ENCODE assay signal across 14 cellular contexts in the genomic region with DNA sequence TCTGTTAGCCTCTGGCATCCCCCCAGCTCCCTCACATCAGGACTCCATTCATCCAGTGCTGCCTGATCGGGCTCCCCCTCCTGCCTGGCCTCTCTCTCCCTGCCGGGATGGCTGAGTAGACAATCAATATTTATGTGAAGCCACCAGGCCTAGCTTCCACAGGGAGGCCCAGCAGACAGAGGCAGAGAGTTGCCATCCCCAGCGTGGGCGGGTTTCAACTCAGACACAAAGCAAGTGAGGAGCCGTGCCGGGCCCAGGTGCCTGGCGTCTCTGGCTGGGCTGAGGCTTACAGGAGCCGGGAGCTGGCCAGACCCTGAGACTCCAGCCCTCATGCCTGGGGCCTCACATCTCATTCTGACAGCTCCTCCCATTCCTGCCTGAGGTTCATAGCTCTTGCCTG. TPM values are rescaled to one million over a fixed set of nuclear protein-coding genes. Genes with fewer than 3 reads are reported as not detected.
DNase-seq lines count a peak whose midpoint lies in the region; TF ChIP-seq lines count a peak whose summit lies in the region.
"Had no signal": no experiment of that assay in that cellular context is flagged by ENCODE, and none has a peak within 500 bp of the region (broad histone marks: within the 10 kb centered on the region; RNA-seq: fewer than 3 reads in every experiment).

No MANE protein-coding gene starts in this region.

- 12% methylated on average over 8 of the region's 8 CpGs; no CpG with 5 or more reads in 1 of the 2 experiments for WGBS in endodermal cell (ENCODE audit: insufficient coverage in 1 of 2, insufficient read length in 1 of 2), 2 experiments

- H3K27me3 Mint-ChIP-seq in endodermal cell (ENCODE audit: insufficient read depth), result no peaks in the 10 kb centered on the region
- H3K27me3 Mint-ChIP-seq in activated naive CD4-positive, alpha-beta T cell treated with anti-CD3 and anti-CD28 coated beads, Interleukin-2, amount 10 ng/mL, durations not matched to agents 7 days and 5 days, result peaks cover 40% of the 10 kb centered on the region

- no peaks in the 10 kb centered on the region for H3K9me2 ChIP-seq in neural cell (ENCODE audit: insufficient read depth, low read length)

- H4K20me1 ChIP-seq in neural cell (ENCODE audit: insufficient read depth), result no peaks in the 10 kb centered on the region

- CTCF ChIA-PET in activated naive CD4-positive, alpha-beta T cell treated with anti-CD3 and anti-CD28 coated beads, Interleukin-2, amount 10 ng/mL, durations not matched to agents 7 days and 5 days (lab: Charles Lee), result interaction anchor here (4.1 to 4.2 kb wide), 2 partner anchors 35 to 109 kb away, joined by 23 to 55 read pairs; partner anchors contain the start of gene ATP2B4

- H3K9ac ChIP-seq in endodermal cell (ENCODE audit: extremely low read depth, low read length, poor library complexity, severe bottlenecking), result peak overlapping the region; percentile 36
- no peak overlapping the region for H3K9ac ChIP-seq in neural cell (ENCODE audit: low read length)
- H3K9ac ChIP-seq: parathyroid adenoma had no signal

- H2AFZ ChIP-seq in neural cell (ENCODE audit: low read depth, low read length), result no peak overlapping the region
- H2AFZ ChIP-seq: parathyroid adenoma had no signal

- H3K4me3 Mint-ChIP-seq in endodermal cell, result peak overlapping the region; percentile 26
- no peak overlapping the region for H3K4me3 Mint-ChIP-seq in activated naive CD4-positive, alpha-beta T cell treated with anti-CD3 and anti-CD28 coated beads, Interleukin-2, amount 10 ng/mL, durations not matched to agents 7 days and 5 days
- H3K4me3 Mint-ChIP-seq: activated naive CD4-positive, alpha-beta T cell treated with anti-CD3 and anti-CD28 coated beads for 36 hours; B cell had no signal

- H3K9me3 ChIP-seq in endodermal cell (ENCODE audit: control insufficient read depth, low read length) (no peaks in the 10 kb centered on the region), neural cell (ENCODE audit: low read length) (no peaks in the 10 kb centered on the region)

- H3K27ac ChIP-seq in endodermal cell (ENCODE audit: low read depth, low read length) (peak overlapping the region; percentile 83), neural cell (ENCODE audit: low read length) (peak overlapping the region; percentile 1)
- H3K27ac ChIP-seq: parathyroid adenoma had no signal

- H3K36me3 ChIP-seq in endodermal cell (ENCODE audit: control insufficient read depth, insufficient read depth, low read length) (no peaks in the 10 kb centered on the region), neural cell (ENCODE audit: insufficient read depth, low read length) (no peaks in the 10 kb centered on the region)

- no peaks in the 10 kb centered on the region for H3K9me3 Mint-ChIP-seq in endodermal cell
- H3K9me3 Mint-ChIP-seq in activated naive CD4-positive, alpha-beta T cell treated with anti-CD3 and anti-CD28 coated beads, Interleukin-2, amount 10 ng/mL, durations not matched to agents 7 days and 5 days, result no peaks in the 10 kb centered on the region
- H3K9me3 Mint-ChIP-seq: activated naive CD4-positive, alpha-beta T cell treated with anti-CD3 and anti-CD28 coated beads for 36 hours had no signal

- no peak for TF ChIP-seq RAD21 in neural cell (conservative IDR thresholded peaks at IDR 0.05)

- DNase-seq in stimulated activated CD4-positive, alpha-beta T cell treated with anti-CD3 and anti-CD28 coated beads, Interleukin-15, amount 100 ng/mL, for 24 hours, result peak; percentile 28
- DNase-seq in stimulated activated CD4-positive, alpha-beta T cell treated with anti-CD3 and anti-CD28 coated beads, Interleukin-4, amount 100 ng/mL, for 4 hours, result no peak
- DNase-seq in endodermal cell (peak; percentile 94), NCI-H2029 treated with DMSO at 0.1 percent for 48 hours (lab: John Stamatoyannopoulos, UW) (no peak), NCI-H82 treated with DMSO at 0.1 percent for 48 hours (lab: John Stamatoyannopoulos, UW; ENCODE audit: unreplicated experiment) (no peak), NCI-H128 (lab: John Stamatoyannopoulos, UW; ENCODE audit: unreplicated experiment) (no peak)
- no peak for DNase-seq in activated naive CD4-positive, alpha-beta T cell treated with anti-CD3 and anti-CD28 coated beads, Interleukin-2, amount 10 ng/mL, durations not matched to agents 7 days and 5 days
- DNase-seq: activated naive CD4-positive, alpha-beta T cell treated with anti-CD3 and anti-CD28 coated beads for 36 hours; effector CD8-positive, alpha-beta T cell; NCI-H187; SHP77 treated with DMSO at 0.1 percent for 48 hours had no signal

- H3K4me1 ChIP-seq in endodermal cell (ENCODE audit: control insufficient read depth, insufficient read depth, low read length), result peaks cover 37% of the 10 kb centered on the region
- H3K4me1 ChIP-seq: parathyroid adenoma had no signal

- H3K4me2 ChIP-seq in neural cell (ENCODE audit: low read length), result no peak overlapping the region

- TF ChIP-seq EP300 in neural cell (conservative IDR thresholded peaks at IDR 0.05; ENCODE audit: poor library complexity, severe bottlenecking), result no peak

- peaks cover 2% of the 10 kb centered on the region for H3F3A ChIP-seq in neural cell (ENCODE audit: insufficient read depth, low read length, poor library complexity, severe bottlenecking)

- H3K36me3 Mint-ChIP-seq in endodermal cell (ENCODE audit: low read depth), result no peaks in the 10 kb centered on the region
- no peaks in the 10 kb centered on the region for H3K36me3 Mint-ChIP-seq in activated naive CD4-positive, alpha-beta T cell treated with anti-CD3 and anti-CD28 coated beads, Interleukin-2, amount 10 ng/mL, durations not matched to agents 7 days and 5 days

- H3K4me3 ChIP-seq in endodermal cell (ENCODE audit: low read length) (peak overlapping the region; percentile 61), neural cell (ENCODE audit: low read length) (no peak overlapping the region)

- TF ChIP-seq CTCF in endodermal cell (conservative IDR thresholded peaks at IDR 0.05) (no peak), neural cell (IDR thresholded peaks at IDR 0.05; ENCODE audit: poor library complexity, severe bottlenecking) (no peak)

- no peaks in the 10 kb centered on the region for H3K79me2 ChIP-seq in neural cell (replicated peaks; ENCODE audit: insufficient read depth, low read length)
- H3K79me2 ChIP-seq: parathyroid adenoma had no signal

- H3K4me1 Mint-ChIP-seq in endodermal cell, result peaks cover 53% of the 10 kb centered on the region
- peaks cover 8% of the 10 kb centered on the region for H3K4me1 Mint-ChIP-seq in activated naive CD4-positive, alpha-beta T cell treated with anti-CD3 and anti-CD28 coated beads, Interleukin-2, amount 10 ng/mL, durations not matched to agents 7 days and 5 days
- H3K4me1 Mint-ChIP-seq: B cell had no signal

- H3K27me3 ChIP-seq in endodermal cell (ENCODE audit: control insufficient read depth, insufficient read depth, low read length, poor library complexity, severe bottlenecking) (no peaks in the 10 kb centered on the region), neural cell (ENCODE audit: insufficient read depth, low read depth, low read length) (no peaks in the 10 kb centered on the region)

- peak overlapping the region; percentile 98 for H3K27ac Mint-ChIP-seq in endodermal cell
- no peak overlapping the region for H3K27ac Mint-ChIP-seq in activated naive CD4-positive, alpha-beta T cell treated with anti-CD3 and anti-CD28 coated beads, Interleukin-2, amount 10 ng/mL, durations not matched to agents 7 days and 5 days
- H3K27ac Mint-ChIP-seq: activated naive CD4-positive, alpha-beta T cell treated with anti-CD3 and anti-CD28 coated beads for 36 hours; B cell had no signal

TF ChIP-seq in neural cell, 6 proteins besides CTCF, POLR2A, EP300 and RAD21:
- no peak for TF ChIP-seq POLR2AphosphoS5 (IDR thresholded peaks at IDR 0.05)
- no peak for TF ChIP-seq EZH2 (IDR thresholded peaks at IDR 0.05; ENCODE audit: borderline replicate concordance, insufficient read depth, low read length, poor library complexity, severe bottlenecking)
- TF ChIP-seq, protein P1, sequence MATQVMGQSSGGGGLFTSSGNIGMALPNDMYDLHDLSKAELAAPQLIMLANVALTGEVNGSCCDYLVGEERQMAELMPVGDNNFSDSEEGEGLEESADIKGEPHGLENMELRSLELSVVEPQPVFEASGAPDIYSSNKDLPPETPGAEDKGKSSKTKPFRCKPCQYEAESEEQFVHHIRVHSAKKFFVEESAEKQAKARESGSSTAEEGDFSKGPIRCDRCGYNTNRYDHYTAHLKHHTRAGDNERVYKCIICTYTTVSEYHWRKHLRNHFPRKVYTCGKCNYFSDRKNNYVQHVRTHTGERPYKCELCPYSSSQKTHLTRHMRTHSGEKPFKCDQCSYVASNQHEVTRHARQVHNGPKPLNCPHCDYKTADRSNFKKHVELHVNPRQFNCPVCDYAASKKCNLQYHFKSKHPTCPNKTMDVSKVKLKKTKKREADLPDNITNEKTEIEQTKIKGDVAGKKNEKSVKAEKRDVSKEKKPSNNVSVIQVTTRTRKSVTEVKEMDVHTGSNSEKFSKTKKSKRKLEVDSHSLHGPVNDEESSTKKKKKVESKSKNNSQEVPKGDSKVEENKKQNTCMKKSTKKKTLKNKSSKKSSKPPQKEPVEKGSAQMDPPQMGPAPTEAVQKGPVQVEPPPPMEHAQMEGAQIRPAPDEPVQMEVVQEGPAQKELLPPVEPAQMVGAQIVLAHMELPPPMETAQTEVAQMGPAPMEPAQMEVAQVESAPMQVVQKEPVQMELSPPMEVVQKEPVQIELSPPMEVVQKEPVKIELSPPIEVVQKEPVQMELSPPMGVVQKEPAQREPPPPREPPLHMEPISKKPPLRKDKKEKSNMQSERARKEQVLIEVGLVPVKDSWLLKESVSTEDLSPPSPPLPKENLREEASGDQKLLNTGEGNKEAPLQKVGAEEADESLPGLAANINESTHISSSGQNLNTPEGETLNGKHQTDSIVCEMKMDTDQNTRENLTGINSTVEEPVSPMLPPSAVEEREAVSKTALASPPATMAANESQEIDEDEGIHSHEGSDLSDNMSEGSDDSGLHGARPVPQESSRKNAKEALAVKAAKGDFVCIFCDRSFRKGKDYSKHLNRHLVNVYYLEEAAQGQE (IDR thresholded peaks at IDR 0.05; ENCODE audit: borderline replicate concordance), result no peak
- TF ChIP-seq SMC3 (conservative IDR thresholded peaks at IDR 0.05; ENCODE audit: poor library complexity), result no peak
- no peak for TF ChIP-seq MXI1 (conservative IDR thresholded peaks at IDR 0.05; ENCODE audit: poor library complexity, severe bottlenecking)
- no peak for TF ChIP-seq TAF1 (IDR thresholded peaks at IDR 0.05; ENCODE audit: low read depth)
TF ChIP-seq in neural cell: peak in this region for 0.

RNA-seq across cellular contexts. Expression of gene ATP2B4, which starts 34.5 kb away (rescaled TPM):
- 10 to 100 TPM; 34.9 to 60.0 TPM for total RNA-seq in endodermal cell
- polyA plus RNA-seq in endodermal cell (2013, experiment 1 of 2), result 67.4 TPM
- polyA plus RNA-seq in endodermal cell (2013, experiment 2 of 2), result 64.6 TPM
- 1.4 and 2.9 TPM in 2 replicates for polyA plus RNA-seq in neural cell
- 11.3 and 11.4 TPM in 2 replicates for polyA minus RNA-seq in neural cell

Comparison
In these comparisons a context has a peak if more than half of its experiments do, and no peak if none do; other contexts are left out.
1. DNase-seq: peak in stimulated activated CD4-positive, alpha-beta T cell treated with anti-CD3 and anti-CD28 coated beads, Interleukin-15, amount 100 ng/mL, for 24 hours (single experiment) and endodermal cell (single experiment); none in stimulated activated CD4-positive, alpha-beta T cell treated with anti-CD3 and anti-CD28 coated beads, Interleukin-4, amount 100 ng/mL, for 4 hours (0 of 2), NCI-H2029 treated with DMSO at 0.1 percent for 48 hours (single experiment), NCI-H82 treated with DMSO at 0.1 percent for 48 hours (single experiment), NCI-H128 (single experiment) and activated naive CD4-positive, alpha-beta T cell treated with anti-CD3 and anti-CD28 coated beads, Interleukin-2, amount 10 ng/mL, durations not matched to agents 7 days and 5 days (single experiment).